In the genomic region with DNA sequence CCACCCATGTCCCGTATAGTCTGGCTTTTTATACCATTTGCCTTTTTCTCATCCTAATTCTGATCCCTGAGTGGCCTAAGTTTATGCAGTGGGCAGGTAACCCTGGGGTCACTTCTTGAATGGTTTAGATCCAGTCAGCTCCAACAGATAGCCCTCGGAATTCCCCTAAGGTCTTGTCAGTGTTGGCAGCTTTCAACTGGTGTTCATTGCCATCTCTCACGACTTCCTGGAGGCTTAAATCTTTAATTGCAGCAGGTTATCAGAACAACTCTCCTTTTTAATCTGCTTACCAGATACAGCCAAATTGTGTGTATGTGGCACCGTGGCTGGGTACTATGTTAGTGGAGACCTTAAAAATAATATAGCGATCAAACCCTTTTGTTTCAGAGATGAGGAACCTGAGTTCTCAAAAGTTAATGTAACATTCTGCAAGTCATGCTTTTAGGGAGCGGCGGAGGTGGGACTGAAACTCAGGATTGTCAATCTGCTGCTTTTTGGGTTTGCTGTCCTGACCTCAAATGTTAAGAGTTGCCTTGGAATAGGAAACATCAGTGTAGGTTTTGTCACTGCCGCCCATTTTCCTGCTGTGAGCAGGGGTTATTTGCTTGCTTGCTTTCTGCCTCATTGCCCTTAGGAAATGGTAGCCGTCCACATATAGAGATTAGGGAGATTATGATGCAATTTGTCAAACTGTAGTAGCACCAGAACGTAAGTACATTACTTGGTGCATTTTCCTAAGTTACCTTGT, we compare ENCODE assay signal across 8 cellular contexts. TPM values are rescaled to one million over a fixed set of nuclear protein-coding genes. Genes with fewer than 3 reads are reported as not detected.
A peak's percentile ranks its signal among the peaks of the same experiment; 100 is the strongest.
DNase-seq lines count a peak whose midpoint lies in the region; ATAC-seq and FAIRE-seq lines count a peak whose summit lies in the region.

No MANE protein-coding gene starts in this region.

- H3K4me3 Mint-ChIP-seq in activated T-helper 2 cell treated with anti-CD3 and anti-CD28 coated beads, Interferon-gamma antibody, Interleukin-2, Interleukin-4, amounts not matched to agents 10 μg/mL and 5 μg/mL and 100 μg/mL, durations not matched to agents 14 hours and 24 hours and 36 hours (ENCODE audit: low read depth), result peak overlapping the region; percentile 93

- H3K27me3 ChIP-seq in iPS-15b (ENCODE audit: control insufficient read depth, insufficient read depth, low read length), result no peaks in the 10 kb centered on the region

- no peaks in the 10 kb centered on the region for H3K27me3 Mint-ChIP-seq in activated T-helper 2 cell treated with anti-CD3 and anti-CD28 coated beads, Interferon-gamma antibody, Interleukin-2, Interleukin-4, amounts not matched to agents 10 μg/mL and 5 μg/mL and 100 μg/mL, durations not matched to agents 14 hours and 24 hours and 36 hours (ENCODE audit: low read depth)

- H3K36me3 ChIP-seq in iPS-15b (ENCODE audit: control insufficient read depth, insufficient read depth, low read length), result peaks cover 5% of the 10 kb centered on the region

- FAIRE-seq in GM19239 (lab: Jason Lieb, UNC), result peak; percentile 45

- H3K4me3 ChIP-seq in iPS-15b (ENCODE audit: low read depth, low read length), result peak overlapping the region; percentile 95

- peaks cover 46% of the 10 kb centered on the region for H3K4me1 Mint-ChIP-seq in activated T-helper 2 cell treated with anti-CD3 and anti-CD28 coated beads, Interferon-gamma antibody, Interleukin-2, Interleukin-4, amounts not matched to agents 10 μg/mL and 5 μg/mL and 100 μg/mL, durations not matched to agents 14 hours and 24 hours and 36 hours (ENCODE audit: low read depth)

- H3K9me3 ChIP-seq in iPS-15b (ENCODE audit: control insufficient read depth, insufficient read depth, low read length), result no peaks in the 10 kb centered on the region

- intact Hi-C loops in activated T-helper 2 cell treated with anti-CD3 and anti-CD28 coated beads, Interferon-gamma antibody, Interleukin-2, Interleukin-4, amounts not matched to agents 10 μg/mL and 5 μg/mL and 100 μg/mL, durations not matched to agents 14 hours and 24 hours and 36 hours (cut with micrococcal nuclease), result loop anchor here (1.0 to 5.0 kb wide), 2 partner anchors 148 to 246 kb away; no protein-coding TSS in a partner anchor
- intact Hi-C loops in head of caudate nucleus (cut with DNase I), result no loop called here

- H3K4me1 ChIP-seq in iPS-15b (ENCODE audit: control insufficient read depth, insufficient read depth, low read length), result no peaks in the 10 kb centered on the region

- H3K9me3 Mint-ChIP-seq in activated T-helper 2 cell treated with anti-CD3 and anti-CD28 coated beads, Interferon-gamma antibody, Interleukin-2, Interleukin-4, amounts not matched to agents 10 μg/mL and 5 μg/mL and 100 μg/mL, durations not matched to agents 14 hours and 24 hours and 36 hours, result no peaks in the 10 kb centered on the region

- DNase-seq in CMK (ENCODE audit: low read depth), result peak; percentile 34
- DNase-seq in GM19239 (ENCODE audit: insufficient read length, low spot score), result no peak
- no peak for DNase-seq in activated T-helper 2 cell treated with anti-CD3 and anti-CD28 coated beads, Interferon-gamma antibody, Interleukin-2, Interleukin-4, amounts not matched to agents 10 μg/mL and 5 μg/mL and 100 μg/mL, durations not matched to agents 14 hours and 24 hours and 36 hours (ENCODE audit: low spot score)
- peak; percentile 28 for DNase-seq in stimulated activated naive CD8-positive, alpha-beta T cell treated with anti-CD3 and anti-CD28 coated beads, Interleukin-15, Interleukin-2, amounts not matched to agents 100 U/mL and 50 U/mL, for 24 hours
- no peak for DNase-seq in LoVo (ENCODE audit: low spot score)
- no peak for DNase-seq in head of caudate nucleus

- peak overlapping the region; percentile 88 for H3K9ac ChIP-seq in iPS-15b (ENCODE audit: low read depth, low read length)

- H3K36me3 Mint-ChIP-seq in activated T-helper 2 cell treated with anti-CD3 and anti-CD28 coated beads, Interferon-gamma antibody, Interleukin-2, Interleukin-4, amounts not matched to agents 10 μg/mL and 5 μg/mL and 100 μg/mL, durations not matched to agents 14 hours and 24 hours and 36 hours (ENCODE audit: low read depth), result peaks cover 42% of the 10 kb centered on the region

- peak overlapping the region; percentile 98 for H3K27ac Mint-ChIP-seq in activated T-helper 2 cell treated with anti-CD3 and anti-CD28 coated beads, Interferon-gamma antibody, Interleukin-2, Interleukin-4, amounts not matched to agents 10 μg/mL and 5 μg/mL and 100 μg/mL, durations not matched to agents 14 hours and 24 hours and 36 hours

- ATAC-seq in HG03520 (IDR thresholded peaks at IDR 0.05; ENCODE audit: unreplicated experiment), result peak; percentile 13
- peak; percentile 12 for ATAC-seq in stimulated activated naive CD8-positive, alpha-beta T cell treated with anti-CD3 and anti-CD28 coated beads, Interleukin-15, Interleukin-2, amounts not matched to agents 100 U/mL and 50 U/mL, for 24 hours

RNA-seq across cellular contexts. Expression of a gene that starts 0.8 kb away (rescaled TPM):
- 104 and 108 TPM in 2 replicates for total RNA-seq in activated T-helper 2 cell treated with anti-CD3 and anti-CD28 coated beads, Interferon-gamma antibody, Interleukin-2, Interleukin-4, amounts not matched to agents 10 μg/mL and 5 μg/mL and 100 μg/mL, durations not matched to agents 14 hours and 24 hours and 36 hours

Comparison
In these comparisons a context has a peak if more than half of its experiments do, and no peak if none do; other contexts are left out.
1. DNase-seq: peak in CMK (single experiment) and stimulated activated naive CD8-positive, alpha-beta T cell treated with anti-CD3 and anti-CD28 coated beads, Interleukin-15, Interleukin-2, amounts not matched to agents 100 U/mL and 50 U/mL, for 24 hours (single experiment); none in GM19239 (single experiment), activated T-helper 2 cell treated with anti-CD3 and anti-CD28 coated beads, Interferon-gamma antibody, Interleukin-2, Interleukin-4, amounts not matched to agents 10 μg/mL and 5 μg/mL and 100 μg/mL, durations not matched to agents 14 hours and 24 hours and 36 hours (single experiment), LoVo (single experiment) and head of caudate nucleus (0 of 42).